ENCODE assay signal across 20 cellular contexts in the genomic region with DNA sequence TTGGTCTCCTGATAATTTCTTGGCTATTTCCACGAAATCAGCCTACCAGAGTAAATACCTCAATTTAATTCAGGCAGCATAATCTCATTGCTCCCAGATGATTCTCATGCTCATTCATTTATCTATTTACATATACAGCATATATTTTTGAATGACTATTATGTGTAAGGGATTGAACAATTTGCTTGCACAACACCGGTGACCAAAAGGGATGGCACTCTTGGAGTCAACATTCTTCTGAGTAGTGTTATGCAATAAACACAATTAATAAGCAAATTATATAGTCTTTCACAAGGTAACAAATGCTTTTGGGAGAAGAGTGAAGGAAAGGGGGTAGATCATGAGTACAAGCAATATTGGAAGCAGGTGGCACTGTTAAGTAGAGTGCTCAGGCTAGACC.
"Had no signal": no experiment of that assay in that cellular context is flagged by ENCODE, and none has a peak within 500 bp of the region (broad histone marks: within the 10 kb centered on the region; RNA-seq: fewer than 3 reads in every experiment).

No MANE protein-coding gene starts in this region.

- H3K9me3 ChIP-seq: MG63, SJSA1 had no signal

- H3K4me3 ChIP-seq: MG63, SJSA1, SK-N-MC had no signal

- H3K4me1 ChIP-seq: SJSA1 had no signal

- H3K27me3 ChIP-seq: MG63, SJSA1 had no signal

- H3K36me3 ChIP-seq: MG63, SJSA1 had no signal

- H3K27ac ChIP-seq: HL-60, SJSA1, SK-N-MC had no signal

- DNase-seq: KBM-7, MG63, NCI-H1092, NCI-H1105 treated with DMSO at 0.1 percent for 48 hours, NCI-H1417 treated with DMSO at 0.1 percent for 48 hours, NCI-H146, NCI-H1694 treated with DMSO at 0.1 percent for 48 hours, NCI-H1930, NCI-H2081, NCI-H2107, NCI-H2227 treated with DMSO at 0.1 percent for 48 hours, NCI-H524 treated with DMSO at 0.1 percent for 48 hours, NCI-H69, NCI-H774, Right ventricle myocardium superior, RPMI8226, SIG-M5 had no signal
